11 cellular contexts compared by ENCODE assay signal in the genomic region with DNA sequence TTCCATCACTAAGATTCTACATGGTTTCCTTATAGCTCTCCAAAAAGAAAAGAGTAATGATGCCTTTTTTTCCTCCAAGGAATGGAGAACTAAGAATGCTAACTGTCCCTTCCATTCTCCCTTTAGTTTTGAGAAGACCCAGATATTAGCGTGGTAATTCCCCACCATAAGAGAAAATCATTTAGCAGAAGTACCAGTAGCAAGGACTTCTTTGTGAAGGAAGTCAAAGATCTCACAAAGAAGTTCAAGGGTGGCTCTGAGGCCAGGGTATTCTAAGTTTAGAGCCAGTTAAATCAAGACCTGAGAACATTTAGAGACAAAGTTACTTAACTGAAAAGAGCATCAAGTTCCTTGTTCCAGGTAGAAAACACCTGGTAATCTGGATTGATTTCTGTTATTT. TPM values are rescaled to one million over a fixed set of nuclear protein-coding genes. Genes with fewer than 3 reads are reported as not detected.
DNase-seq lines count a peak whose midpoint lies in the region; ATAC-seq and TF ChIP-seq lines count a peak whose summit lies in the region.
"Had no signal": no experiment of that assay in that cellular context is flagged by ENCODE, and none has a peak within 500 bp of the region (broad histone marks: within the 10 kb centered on the region; RNA-seq: fewer than 3 reads in every experiment).

No MANE protein-coding gene starts in this region.

- H3K27me3 ChIP-seq in gastroesophageal sphincter = no peaks in the 10 kb centered on the region
- H3K27me3 ChIP-seq: thyroid gland had no signal

- TF ChIP-seq EP300 in gastroesophageal sphincter (IDR thresholded peaks at IDR 0.05) = no peak

- H3K27me3 Mint-ChIP-seq in activated T-helper 2 cell treated with anti-CD3 and anti-CD28 coated beads, Interferon-gamma antibody, Interleukin-2, Interleukin-4, amounts not matched to agents 10 μg/mL and 5 μg/mL and 100 μg/mL, durations not matched to agents 14 hours and 24 hours and 36 hours (ENCODE audit: low read depth) = no peaks in the 10 kb centered on the region

- H3K36me3 Mint-ChIP-seq in activated T-helper 2 cell treated with anti-CD3 and anti-CD28 coated beads, Interferon-gamma antibody, Interleukin-2, Interleukin-4, amounts not matched to agents 10 μg/mL and 5 μg/mL and 100 μg/mL, durations not matched to agents 14 hours and 24 hours and 36 hours (ENCODE audit: low read depth) = peaks cover 46% of the 10 kb centered on the region

- peaks cover 1 to 96% (median 15%) of the 10 kb centered on the region in 3 donors for H3K4me1 ChIP-seq in gastroesophageal sphincter

- H3K36me3 ChIP-seq in gastroesophageal sphincter = no peaks in the 10 kb centered on the region
- H3K36me3 ChIP-seq: thyroid gland had no signal

- no peaks in the 10 kb centered on the region for H3K9me3 Mint-ChIP-seq in activated T-helper 2 cell treated with anti-CD3 and anti-CD28 coated beads, Interferon-gamma antibody, Interleukin-2, Interleukin-4, amounts not matched to agents 10 μg/mL and 5 μg/mL and 100 μg/mL, durations not matched to agents 14 hours and 24 hours and 36 hours

- peak; percentile 50 for DNase-seq in CD1c-positive myeloid dendritic cell (ENCODE audit: extremely low spot score)
- DNase-seq in activated T-helper 2 cell treated with anti-CD3 and anti-CD28 coated beads, Interferon-gamma antibody, Interleukin-2, Interleukin-4, amounts not matched to agents 10 μg/mL and 5 μg/mL and 100 μg/mL, durations not matched to agents 14 hours and 24 hours and 36 hours (ENCODE audit: low spot score) = no peak
- DNase-seq in NCI-H2029 treated with DMSO at 0.1 percent for 48 hours (lab: John Stamatoyannopoulos, UW) = no peak
- DNase-seq in activated CD8-positive, alpha-beta memory T cell treated with anti-CD3 and anti-CD28 coated beads for 24 hours = no peak
- DNase-seq in caudate nucleus (lab: John Stamatoyannopoulos, UW) = no peak
- DNase-seq: SHP77; stimulated activated CD4-positive, alpha-beta T cell treated with anti-CD3 and anti-CD28 coated beads, Interleukin-4, amount 100 ng/mL, for 4 hours; thyroid gland had no signal

- H3K27ac ChIP-seq in gastroesophageal sphincter = no peak overlapping the region
- H3K27ac ChIP-seq in caudate nucleus (ENCODE audit: low read depth, low read length) = no peak overlapping the region
- H3K27ac ChIP-seq: thyroid gland had no signal

- TF ChIP-seq CTCF in gastroesophageal sphincter (IDR thresholded peaks at IDR 0.05) = no peak

- H3K4me3 Mint-ChIP-seq in activated T-helper 2 cell treated with anti-CD3 and anti-CD28 coated beads, Interferon-gamma antibody, Interleukin-2, Interleukin-4, amounts not matched to agents 10 μg/mL and 5 μg/mL and 100 μg/mL, durations not matched to agents 14 hours and 24 hours and 36 hours (ENCODE audit: low read depth) = peak overlapping the region; percentile 6

- peak overlapping the region; percentile 39 for H3K27ac Mint-ChIP-seq in activated T-helper 2 cell treated with anti-CD3 and anti-CD28 coated beads, Interferon-gamma antibody, Interleukin-2, Interleukin-4, amounts not matched to agents 10 μg/mL and 5 μg/mL and 100 μg/mL, durations not matched to agents 14 hours and 24 hours and 36 hours

- no peak for TF ChIP-seq POLR2A in gastroesophageal sphincter (IDR thresholded peaks at IDR 0.05)

- ATAC-seq in GM18858 (IDR thresholded peaks at IDR 0.05; ENCODE audit: unreplicated experiment) (peak; percentile 48), HG02798 (IDR thresholded peaks at IDR 0.05; ENCODE audit: poor library complexity, unreplicated experiment) (peak; percentile 44), gastroesophageal sphincter (no peak)

- H3K4me1 Mint-ChIP-seq in activated T-helper 2 cell treated with anti-CD3 and anti-CD28 coated beads, Interferon-gamma antibody, Interleukin-2, Interleukin-4, amounts not matched to agents 10 μg/mL and 5 μg/mL and 100 μg/mL, durations not matched to agents 14 hours and 24 hours and 36 hours (ENCODE audit: low read depth) = peaks cover 65% of the 10 kb centered on the region

- WGBS in gastroesophageal sphincter (ENCODE audit: low coverage in 1 of 2), 2 donors = 73 to 100% methylated on average over 1 of the region's 1 CpG

- no peak overlapping the region for H3K4me3 ChIP-seq in gastroesophageal sphincter
- H3K4me3 ChIP-seq: thyroid gland had no signal

- H3K9me3 ChIP-seq in gastroesophageal sphincter = no peaks in the 10 kb centered on the region
- H3K9me3 ChIP-seq: thyroid gland had no signal

- intact Hi-C loops in activated T-helper 2 cell treated with anti-CD3 and anti-CD28 coated beads, Interferon-gamma antibody, Interleukin-2, Interleukin-4, amounts not matched to agents 10 μg/mL and 5 μg/mL and 100 μg/mL, durations not matched to agents 14 hours and 24 hours and 36 hours (cut with micrococcal nuclease) = no loop called here

RNA-seq across cellular contexts. Expression of a gene that starts 7.3 kb away (rescaled TPM):
- 82.4 and 91.1 TPM in 2 replicates for total RNA-seq in activated T-helper 2 cell treated with anti-CD3 and anti-CD28 coated beads, Interferon-gamma antibody, Interleukin-2, Interleukin-4, amounts not matched to agents 10 μg/mL and 5 μg/mL and 100 μg/mL, durations not matched to agents 14 hours and 24 hours and 36 hours
- total RNA-seq in gastroesophageal sphincter = 10 to 100 TPM; 33.6 to 84.8 (median 70.0) TPM
